1 cellular context compared by ENCODE assay signal in genomic region chr16:4414187-4414909, GRCh38.
A peak's percentile ranks its signal among the peaks of the same experiment; 100 is the strongest.
TF ChIP-seq lines count a peak whose summit lies in the region.

No MANE protein-coding gene starts in this region.

TF ChIP-seq in K562, 482 proteins besides CTCF, POLR2A, EP300 and RAD21:
- TF ChIP-seq HMGXB4 (CRISPR knock-in tag; IDR thresholded peaks at IDR 0.05) = no peak
- TF ChIP-seq FOXP4 (CRISPR knock-in tag; IDR thresholded peaks at IDR 0.05; ENCODE audit: borderline replicate concordance) = no peak
- no peak for TF ChIP-seq MAFF (IDR thresholded peaks at IDR 0.05; ENCODE audit: low read length)
- TF ChIP-seq MEF2A (IDR thresholded peaks at IDR 0.05; ENCODE audit: control insufficient read depth, low read depth, low read length) = no peak
- TF ChIP-seq RBFOX2 (IDR thresholded peaks at IDR 0.05; ENCODE audit: low read depth, low read length) = 0 out of 2 replicates have a peak, but pooled peaks have one; percentile 13
